In genomic region chr5:157744055-157745011, GRCh38 we compare ENCODE assay signal across 8 cellular contexts. TPM values are rescaled to one million over a fixed set of nuclear protein-coding genes. Genes with fewer than 3 reads are reported as not detected.
DNase-seq lines count a peak whose midpoint lies in the region; ATAC-seq and TF ChIP-seq lines count a peak whose summit lies in the region.

No MANE protein-coding gene starts in this region.

- intact Hi-C loops in activated CD4-positive, alpha-beta T cell treated with anti-CD3 and anti-CD28 coated beads for 36 hours (cut with DNase I, micrococcal nuclease): loop anchor here (5.0 kb wide), 5 partner anchors 92 to 417 kb away; partner anchors contain the start of gene SOX30 (in 1 of the 2)
- intact Hi-C loops in mammary epithelial cell (cut with micrococcal nuclease) (loop anchor here (5.0 to 10.0 kb wide), 3 partner anchors 352 to 600 kb away; partner anchors contain the start of gene MED7), left colon (cut with DNase I, micrococcal nuclease) (no loop called here)

- 6% methylated on average over 16 of the region's 55 CpGs for WGBS in mammary epithelial cell (ENCODE audit: low coverage, missing lambda C conversion rate)

- peaks cover 43% of the 10 kb centered on the region for H3K4me1 Mint-ChIP-seq in activated CD4-positive, alpha-beta T cell treated with anti-CD3 and anti-CD28 coated beads for 36 hours
- peaks cover 38% of the 10 kb centered on the region for H3K4me1 Mint-ChIP-seq in stimulated activated effector memory CD8-positive, alpha-beta T cell treated with anti-CD3 and anti-CD28 coated beads, Interleukin-12 subunit alpha, Interleukin-12 subunit beta, amount 100 ng/mL, for 72 hours

- peak overlapping the region; percentile 89 for H3K27ac Mint-ChIP-seq in activated CD4-positive, alpha-beta T cell treated with anti-CD3 and anti-CD28 coated beads for 36 hours
- peak overlapping the region; percentile 81 for H3K27ac Mint-ChIP-seq in stimulated activated effector memory CD8-positive, alpha-beta T cell treated with anti-CD3 and anti-CD28 coated beads, Interleukin-12 subunit alpha, Interleukin-12 subunit beta, amount 100 ng/mL, for 72 hours

- BruUV-seq in mammary epithelial cell (replicated peaks; lab: Mats Ljungman, UMichigan): no TSS peak

- H3K36me3 ChIP-seq in mammary epithelial cell (ENCODE audit: insufficient read depth, low read length): no peaks in the 10 kb centered on the region

- dilution Hi-C loops in mammary epithelial cell (cut with HindIII; ENCODE audit: low sequenced_read_pairs): no loop called here

- H3K27ac ChIP-seq in mammary epithelial cell (ENCODE audit: insufficient read depth, low read depth, low read length): peak overlapping the region; percentile 51

- H3K4me3 Mint-ChIP-seq in activated CD4-positive, alpha-beta T cell treated with anti-CD3 and anti-CD28 coated beads for 36 hours: peak overlapping the region; percentile 93
- peak overlapping the region; percentile 80 for H3K4me3 Mint-ChIP-seq in stimulated activated effector memory CD8-positive, alpha-beta T cell treated with anti-CD3 and anti-CD28 coated beads, Interleukin-12 subunit alpha, Interleukin-12 subunit beta, amount 100 ng/mL, for 72 hours

- H2AFZ ChIP-seq in mammary epithelial cell (ENCODE audit: low read depth, low read length): peak overlapping the region; percentile 87

- POLR2A ChIA-PET in activated CD4-positive, alpha-beta T cell treated with anti-CD3 and anti-CD28 coated beads for 36 hours (lab: Charles Lee): no interaction called here

- no peaks in the 10 kb centered on the region for H4K20me1 ChIP-seq in mammary epithelial cell (ENCODE audit: insufficient read depth, low read length)

- CTCF ChIA-PET in activated CD4-positive, alpha-beta T cell treated with anti-CD3 and anti-CD28 coated beads for 36 hours (lab: Charles Lee): interaction anchor here (0.8 to 3.5 kb wide), 18 partner anchors 10 to 514 kb away, joined by 3 to 30 read pairs (median 5); partner anchors contain the start of genes C5orf52 and THG1L
- CTCF ChIA-PET in mammary epithelial cell (lab: Charles Lee; ENCODE audit: low non-redundant PET): no interaction called here

- H3K9me3 Mint-ChIP-seq in activated CD4-positive, alpha-beta T cell treated with anti-CD3 and anti-CD28 coated beads for 36 hours (ENCODE audit: low read depth): no peaks in the 10 kb centered on the region
- H3K9me3 Mint-ChIP-seq in stimulated activated effector memory CD8-positive, alpha-beta T cell treated with anti-CD3 and anti-CD28 coated beads, Interleukin-12 subunit alpha, Interleukin-12 subunit beta, amount 100 ng/mL, for 72 hours: no peaks in the 10 kb centered on the region

- no peak for TF ChIP-seq CTCF in mammary epithelial cell (conservative IDR thresholded peaks at IDR 0.05 in 1 of 2, IDR thresholded peaks at IDR 0.05 in 1 of 2; ENCODE audit: extremely low read depth in 1 of 2, insufficient read depth in 1 of 2, low read depth in 1 of 2, low read length in 2 of 2)

- DNase-seq in activated CD4-positive, alpha-beta T cell treated with anti-CD3 and anti-CD28 coated beads for 36 hours: peak; percentile 50
- no peak for DNase-seq in activated CD4-positive, alpha-beta T cell treated with anti-CD3 and anti-CD28 coated beads, Interleukin-2, amount 50 U/mL, for 1 hour
- peak; percentile 41 for DNase-seq in RKO (ENCODE audit: low spot score)
- DNase-seq in mammary epithelial cell: no peak
- peak in 1 of 2 donors; percentile 51 for DNase-seq in left colon
- DNase-seq in stimulated activated effector memory CD8-positive, alpha-beta T cell treated with anti-CD3 and anti-CD28 coated beads, Interleukin-12 subunit alpha, Interleukin-12 subunit beta, amount 100 ng/mL, for 72 hours (ENCODE audit: low spot score in 2 of 2): peak; percentile 32 to 69
- no peak for DNase-seq in SHP77 treated with DMSO at 0.1 percent for 48 hours (lab: John Stamatoyannopoulos, UW)

- no peak for ATAC-seq in activated CD4-positive, alpha-beta T cell treated with anti-CD3 and anti-CD28 coated beads for 36 hours
- ATAC-seq in HG02759 (IDR thresholded peaks at IDR 0.05; ENCODE audit: unreplicated experiment): peak; percentile 36
- peak; percentile 13 for ATAC-seq in left colon
- peak; percentile 43 for ATAC-seq in stimulated activated effector memory CD8-positive, alpha-beta T cell treated with anti-CD3 and anti-CD28 coated beads, Interleukin-12 subunit alpha, Interleukin-12 subunit beta, amount 100 ng/mL, for 72 hours

- H3K36me3 Mint-ChIP-seq in activated CD4-positive, alpha-beta T cell treated with anti-CD3 and anti-CD28 coated beads for 36 hours (ENCODE audit: low read depth): peaks cover 17% of the 10 kb centered on the region
- H3K36me3 Mint-ChIP-seq in stimulated activated effector memory CD8-positive, alpha-beta T cell treated with anti-CD3 and anti-CD28 coated beads, Interleukin-12 subunit alpha, Interleukin-12 subunit beta, amount 100 ng/mL, for 72 hours: peaks cover 6% of the 10 kb centered on the region

- no peaks in the 10 kb centered on the region for H3K27me3 Mint-ChIP-seq in activated CD4-positive, alpha-beta T cell treated with anti-CD3 and anti-CD28 coated beads for 36 hours

- H3K4me1 ChIP-seq in mammary epithelial cell (ENCODE audit: insufficient read depth, low read length): peaks cover 11% of the 10 kb centered on the region

- in situ Hi-C loops in mammary epithelial cell (cut with MboI; ENCODE audit: low sequenced_read_pairs in 2 of 2): loop anchor here (5.0 to 25.0 kb wide), 3 partner anchors 77 to 420 kb away; a partner anchor contains a TSS

- peak overlapping the region; percentile 68 to 87 (median 80) for H3K4me3 ChIP-seq in mammary epithelial cell (replicated peaks in 1 of 3; ENCODE audit: insufficient read depth in 1 of 3, low read depth in 2 of 3, low read length in 3 of 3)

- no peaks in the 10 kb centered on the region for H3K9me3 ChIP-seq in mammary epithelial cell (replicated peaks; ENCODE audit: insufficient read depth, low read length)

- peaks cover 29% of the 10 kb centered on the region for H3K79me2 ChIP-seq in mammary epithelial cell (ENCODE audit: insufficient read depth, low read length)

- no peaks in the 10 kb centered on the region for H3K27me3 ChIP-seq in mammary epithelial cell (ENCODE audit: insufficient read depth, low read length)

- H3K9ac ChIP-seq in mammary epithelial cell (ENCODE audit: insufficient read depth, low read length): peak overlapping the region; percentile 63

- H3K4me2 ChIP-seq in mammary epithelial cell (ENCODE audit: insufficient read depth, low read depth, low read length): peak overlapping the region; percentile 85

RNA-seq across cellular contexts. Expression of gene LSM11, which starts 0.8 kb away (rescaled TPM):
- total RNA-seq in activated CD4-positive, alpha-beta T cell treated with anti-CD3 and anti-CD28 coated beads for 36 hours: 1 to 10 TPM; 6.2 to 8.0 TPM
- total RNA-seq in mammary epithelial cell (1 to 10 TPM; 2.6 to 4.3 TPM), left colon (1 to 10 TPM; 3.6 to 4.0 TPM)
- polyA plus RNA-seq in mammary epithelial cell: 2.1 TPM
- 3.2 TPM for polyA minus RNA-seq in mammary epithelial cell

RNA-seq across cellular contexts. Expression of gene THG1L, which starts 13.1 kb away (rescaled TPM):
- total RNA-seq in activated CD4-positive, alpha-beta T cell treated with anti-CD3 and anti-CD28 coated beads for 36 hours: 10 to 100 TPM; 29.9 to 33.8 TPM
- total RNA-seq in mammary epithelial cell (10 to 100 TPM; 11.3 to 13.5 TPM), left colon (10 to 100 TPM; 11.6 to 14.5 TPM)
- 17.1 TPM for polyA plus RNA-seq in mammary epithelial cell
- 19.4 TPM for polyA minus RNA-seq in mammary epithelial cell

Comparison
In these comparisons a context has a peak if more than half of its experiments do, and no peak if none do; other contexts are left out.
1. DNase-seq: peak in activated CD4-positive, alpha-beta T cell treated with anti-CD3 and anti-CD28 coated beads for 36 hours (single experiment), RKO (single experiment) and stimulated activated effector memory CD8-positive, alpha-beta T cell treated with anti-CD3 and anti-CD28 coated beads, Interleukin-12 subunit alpha, Interleukin-12 subunit beta, amount 100 ng/mL, for 72 hours (2 of 2); none in activated CD4-positive, alpha-beta T cell treated with anti-CD3 and anti-CD28 coated beads, Interleukin-2, amount 50 U/mL, for 1 hour (single experiment), mammary epithelial cell (single experiment) and SHP77 treated with DMSO at 0.1 percent for 48 hours (single experiment).
2. intact Hi-C loops: an anchor here in activated CD4-positive, alpha-beta T cell treated with anti-CD3 and anti-CD28 coated beads for 36 hours (5.0 kb wide) and mammary epithelial cell (5.0 to 10.0 kb wide); none called in left colon.